Comparison of ENCODE assay signal across 1 cellular context in genomic region chr7:44787041-44787440, GRCh38.
TF ChIP-seq lines count a peak whose summit lies in the region.

No MANE protein-coding gene starts in this region.

TF ChIP-seq in GM23338, 12 proteins besides CTCF, POLR2A, EP300 and RAD21 (continued from another document):
- TF ChIP-seq ZNF462 (CRISPR knock-in tag; IDR thresholded peaks at IDR 0.05): no peak
- no peak for TF ChIP-seq EZH2 (IDR thresholded peaks at IDR 0.05; ENCODE audit: low read depth, unreplicated experiment)
- no peak for TF ChIP-seq ZNF331 (CRISPR knock-in tag; IDR thresholded peaks at IDR 0.05; ENCODE audit: low read depth)
- TF ChIP-seq ZNF114 (CRISPR knock-in tag; IDR thresholded peaks at IDR 0.05): no peak
- TF ChIP-seq, protein P1, sequence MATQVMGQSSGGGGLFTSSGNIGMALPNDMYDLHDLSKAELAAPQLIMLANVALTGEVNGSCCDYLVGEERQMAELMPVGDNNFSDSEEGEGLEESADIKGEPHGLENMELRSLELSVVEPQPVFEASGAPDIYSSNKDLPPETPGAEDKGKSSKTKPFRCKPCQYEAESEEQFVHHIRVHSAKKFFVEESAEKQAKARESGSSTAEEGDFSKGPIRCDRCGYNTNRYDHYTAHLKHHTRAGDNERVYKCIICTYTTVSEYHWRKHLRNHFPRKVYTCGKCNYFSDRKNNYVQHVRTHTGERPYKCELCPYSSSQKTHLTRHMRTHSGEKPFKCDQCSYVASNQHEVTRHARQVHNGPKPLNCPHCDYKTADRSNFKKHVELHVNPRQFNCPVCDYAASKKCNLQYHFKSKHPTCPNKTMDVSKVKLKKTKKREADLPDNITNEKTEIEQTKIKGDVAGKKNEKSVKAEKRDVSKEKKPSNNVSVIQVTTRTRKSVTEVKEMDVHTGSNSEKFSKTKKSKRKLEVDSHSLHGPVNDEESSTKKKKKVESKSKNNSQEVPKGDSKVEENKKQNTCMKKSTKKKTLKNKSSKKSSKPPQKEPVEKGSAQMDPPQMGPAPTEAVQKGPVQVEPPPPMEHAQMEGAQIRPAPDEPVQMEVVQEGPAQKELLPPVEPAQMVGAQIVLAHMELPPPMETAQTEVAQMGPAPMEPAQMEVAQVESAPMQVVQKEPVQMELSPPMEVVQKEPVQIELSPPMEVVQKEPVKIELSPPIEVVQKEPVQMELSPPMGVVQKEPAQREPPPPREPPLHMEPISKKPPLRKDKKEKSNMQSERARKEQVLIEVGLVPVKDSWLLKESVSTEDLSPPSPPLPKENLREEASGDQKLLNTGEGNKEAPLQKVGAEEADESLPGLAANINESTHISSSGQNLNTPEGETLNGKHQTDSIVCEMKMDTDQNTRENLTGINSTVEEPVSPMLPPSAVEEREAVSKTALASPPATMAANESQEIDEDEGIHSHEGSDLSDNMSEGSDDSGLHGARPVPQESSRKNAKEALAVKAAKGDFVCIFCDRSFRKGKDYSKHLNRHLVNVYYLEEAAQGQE (IDR thresholded peaks at IDR 0.05; ENCODE audit: unreplicated experiment): no peak
- TF ChIP-seq NANOG (IDR thresholded peaks at IDR 0.05; ENCODE audit: borderline replicate concordance): no peak
- TF ChIP-seq STAT1 (IDR thresholded peaks at IDR 0.05; ENCODE audit: unreplicated experiment): no peak
- TF ChIP-seq ETS1 (IDR thresholded peaks at IDR 0.05): no peak
